In genomic region chr12:1915082-1915968, GRCh38 we compare ENCODE assay signal across 8 cellular contexts. TPM values are rescaled to one million over a fixed set of nuclear protein-coding genes. Genes with fewer than 3 reads are reported as not detected.
DNase-seq lines count a peak whose midpoint lies in the region; ATAC-seq and TF ChIP-seq lines count a peak whose summit lies in the region.

No MANE protein-coding gene starts in this region.

- in situ Hi-C loops in GM13976 (cut with MboI; ENCODE audit: low sequenced_read_pairs, unreplicated experiment) = no loop called here

- H3K9me3 ChIP-seq in colonic mucosa = no peaks in the 10 kb centered on the region

- peaks cover 2% of the 10 kb centered on the region for H3K36me3 Mint-ChIP-seq in T-helper 1 cell treated with Interleukin-12 subunit alpha and Interleukin-12 subunit beta and Interleukin-4 antibody, amounts not matched to agents 30 μg/mL and 1 μg/mL, for 36 hours (ENCODE audit: low read depth)

- H3K27me3 ChIP-seq in colonic mucosa = no peaks in the 10 kb centered on the region

- intact Hi-C loops in colonic mucosa (cut with DNase I) = loop anchor here (5.0 kb wide), 1 partner anchor 93 kb away; the partner anchor contains the start of gene LRTM2

- H3K27ac ChIP-seq in colonic mucosa = no peak overlapping the region

- peak overlapping the region; percentile 60 for H3K4me3 Mint-ChIP-seq in T-helper 1 cell treated with Interleukin-12 subunit alpha and Interleukin-12 subunit beta and Interleukin-4 antibody, amounts not matched to agents 30 μg/mL and 1 μg/mL, for 36 hours

- H3K9ac ChIP-seq in colonic mucosa (ENCODE audit: low read depth in 2 of 2, low read length in 2 of 2) = no peak overlapping the region

- no peaks in the 10 kb centered on the region for H3K9me3 Mint-ChIP-seq in T-helper 1 cell treated with Interleukin-12 subunit alpha and Interleukin-12 subunit beta and Interleukin-4 antibody, amounts not matched to agents 30 μg/mL and 1 μg/mL, for 36 hours

- no peaks in the 10 kb centered on the region for H3K36me3 ChIP-seq in colonic mucosa

- no peaks in the 10 kb centered on the region for H3K4me1 ChIP-seq in colonic mucosa

- H3K4me3 ChIP-seq in colonic mucosa = no peak overlapping the region

- peaks cover 14% of the 10 kb centered on the region for H3K27me3 Mint-ChIP-seq in T-helper 1 cell treated with Interleukin-12 subunit alpha and Interleukin-12 subunit beta and Interleukin-4 antibody, amounts not matched to agents 30 μg/mL and 1 μg/mL, for 36 hours (ENCODE audit: low read depth)

- ATAC-seq in HG02840 (IDR thresholded peaks at IDR 0.05; ENCODE audit: low FRiP score, unreplicated experiment) (no peak), GM18867 (IDR thresholded peaks at IDR 0.05; ENCODE audit: unreplicated experiment) (no peak), HG02623 (IDR thresholded peaks at IDR 0.05; ENCODE audit: unreplicated experiment) (no peak)

- peak overlapping the region; percentile 84 for H3K27ac Mint-ChIP-seq in T-helper 1 cell treated with Interleukin-12 subunit alpha and Interleukin-12 subunit beta and Interleukin-4 antibody, amounts not matched to agents 30 μg/mL and 1 μg/mL, for 36 hours

- DNase-seq in GM13976 (ENCODE audit: low spot score) (peak; percentile 22), colonic mucosa (peak; percentile 13), HPDE6-E6E7 (ENCODE audit: extremely low spot score) (no peak)
- peak; percentile 19 for DNase-seq in stimulated activated CD4-positive, alpha-beta T cell treated with anti-CD3 and anti-CD28 coated beads, Interleukin-1b, Interleukin-23, amount 100 ng/mL, for 48 hours

- peaks cover 16% of the 10 kb centered on the region for H3K4me1 Mint-ChIP-seq in T-helper 1 cell treated with Interleukin-12 subunit alpha and Interleukin-12 subunit beta and Interleukin-4 antibody, amounts not matched to agents 30 μg/mL and 1 μg/mL, for 36 hours (ENCODE audit: low read depth)

- no peak for TF ChIP-seq CTCF in GM13976 (IDR thresholded peaks at IDR 0.05; ENCODE audit: borderline replicate concordance, control extremely low read depth, extremely low read depth, insufficient read depth, missing control alignments)
- TF ChIP-seq CTCF in colonic mucosa (IDR thresholded peaks at IDR 0.05) = no peak

RNA-seq across cellular contexts. Expression of gene CACNA2D4, which starts 3.1 kb away (rescaled TPM):
- 1 to 10 TPM; 3.3 to 3.7 TPM for total RNA-seq in colonic mucosa
